Comparison of ENCODE assay signal across 10 cellular contexts in the genomic region with DNA sequence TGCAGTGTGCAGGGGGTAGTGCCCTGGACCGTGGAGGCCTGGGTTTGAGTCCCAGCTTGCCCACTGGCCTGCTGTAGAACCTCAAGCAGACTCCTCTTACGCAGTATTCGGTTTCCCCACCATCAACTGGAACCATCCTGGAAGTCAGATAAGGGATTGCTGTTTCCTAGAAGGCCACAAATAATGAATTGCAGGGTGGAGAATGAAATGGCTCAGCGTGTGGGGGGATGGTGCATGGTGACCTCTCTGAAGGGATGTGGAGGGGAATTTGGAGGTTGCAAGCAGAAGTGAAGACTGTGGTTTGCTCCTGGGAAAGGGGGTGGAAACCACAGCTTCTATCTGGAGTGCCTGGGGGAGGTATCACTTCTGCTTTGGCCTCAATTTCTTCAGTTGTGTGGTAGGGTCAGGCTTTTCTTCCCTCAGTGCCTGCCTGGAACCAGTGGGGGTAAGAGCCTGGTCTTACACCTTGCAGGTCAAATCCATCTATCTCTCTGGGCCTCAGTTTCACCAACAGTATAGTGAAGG. TPM values are rescaled to one million over a fixed set of nuclear protein-coding genes. Genes with fewer than 3 reads are reported as not detected.
DNase-seq lines count a peak whose midpoint lies in the region; ATAC-seq, FAIRE-seq and TF ChIP-seq lines count a peak whose summit lies in the region.
"Had no signal": no experiment of that assay in that cellular context is flagged by ENCODE, and none has a peak within 500 bp of the region (broad histone marks: within the 10 kb centered on the region; RNA-seq: fewer than 3 reads in every experiment).

No MANE protein-coding gene starts in this region.

- peaks cover 60% of the 10 kb centered on the region for H3K4me1 Mint-ChIP-seq in activated T-helper 1 cell treated with anti-CD3 and anti-CD28 coated beads, Interleukin-12 subunit alpha, Interleukin-12 subunit beta, Interleukin-2, Interleukin-4 antibody, amounts not matched to agents 30 ng/mL and 10 ng/mL and 1 ng/mL, durations not matched to agents 14 hours and 24 hours and 36 hours (ENCODE audit: low read depth)
- H3K4me1 Mint-ChIP-seq in stimulated activated memory B cell treated with anti-CD40 and anti-IgM and Interleukin-4, amounts not matched to agents 10 μg/mL and 1 μg/mL and 100 μg/mL, for 72 hours = peaks cover 90% of the 10 kb centered on the region

- FAIRE-seq in GM12891 (lab: Jason Lieb, UNC) = peak; percentile 96
- FAIRE-seq: endometrium had no signal

- H3K27ac Mint-ChIP-seq in activated T-helper 1 cell treated with anti-CD3 and anti-CD28 coated beads, Interleukin-12 subunit alpha, Interleukin-12 subunit beta, Interleukin-2, Interleukin-4 antibody, amounts not matched to agents 30 ng/mL and 10 ng/mL and 1 ng/mL, durations not matched to agents 14 hours and 24 hours and 36 hours = peak overlapping the region; percentile 81
- H3K27ac Mint-ChIP-seq in stimulated activated memory B cell treated with anti-CD40 and anti-IgM and Interleukin-4, amounts not matched to agents 10 μg/mL and 1 μg/mL and 100 μg/mL, for 72 hours = peak overlapping the region; percentile 66

- intact Hi-C loops in activated T-helper 1 cell treated with anti-CD3 and anti-CD28 coated beads, Interleukin-12 subunit alpha, Interleukin-12 subunit beta, Interleukin-2, Interleukin-4 antibody, amounts not matched to agents 30 ng/mL and 10 ng/mL and 1 ng/mL, durations not matched to agents 14 hours and 24 hours and 36 hours (cut with micrococcal nuclease) = loop anchor here (1.0 kb wide), 1 partner anchor 8 kb away; a partner anchor contains a TSS

- H3K27me3 Mint-ChIP-seq in activated T-helper 1 cell treated with anti-CD3 and anti-CD28 coated beads, Interleukin-12 subunit alpha, Interleukin-12 subunit beta, Interleukin-2, Interleukin-4 antibody, amounts not matched to agents 30 ng/mL and 10 ng/mL and 1 ng/mL, durations not matched to agents 14 hours and 24 hours and 36 hours (ENCODE audit: insufficient read depth) = no peaks in the 10 kb centered on the region
- H3K27me3 Mint-ChIP-seq in stimulated activated memory B cell treated with anti-CD40 and anti-IgM and Interleukin-4, amounts not matched to agents 10 μg/mL and 1 μg/mL and 100 μg/mL, for 72 hours = no peaks in the 10 kb centered on the region

- ATAC-seq in GM21367 (IDR thresholded peaks at IDR 0.05; ENCODE audit: unreplicated experiment) = peak; percentile 69
- ATAC-seq in HG03469 (IDR thresholded peaks at IDR 0.05; ENCODE audit: unreplicated experiment) = peak; percentile 72
- peak; percentile 91 for ATAC-seq in stimulated activated memory B cell treated with anti-CD40 and anti-IgM and Interleukin-4, amounts not matched to agents 10 μg/mL and 1 μg/mL and 100 μg/mL, for 72 hours

- peak overlapping the region; percentile 75 for H3K4me3 Mint-ChIP-seq in activated T-helper 1 cell treated with anti-CD3 and anti-CD28 coated beads, Interleukin-12 subunit alpha, Interleukin-12 subunit beta, Interleukin-2, Interleukin-4 antibody, amounts not matched to agents 30 ng/mL and 10 ng/mL and 1 ng/mL, durations not matched to agents 14 hours and 24 hours and 36 hours
- peak overlapping the region; percentile 76 for H3K4me3 Mint-ChIP-seq in stimulated activated memory B cell treated with anti-CD40 and anti-IgM and Interleukin-4, amounts not matched to agents 10 μg/mL and 1 μg/mL and 100 μg/mL, for 72 hours

- peak; percentile 97 for TF ChIP-seq POLR2A in GM12891 (IDR thresholded peaks at IDR 0.05; ENCODE audit: low read depth, low read length)

- DNase-seq in GM12891 (ENCODE audit: insufficient read length, low spot score) = no peak
- DNase-seq in activated T-helper 1 cell treated with anti-CD3 and anti-CD28 coated beads, Interleukin-12 subunit alpha, Interleukin-12 subunit beta, Interleukin-2, Interleukin-4 antibody, amounts not matched to agents 30 ng/mL and 10 ng/mL and 1 ng/mL, durations not matched to agents 14 hours and 24 hours and 36 hours (ENCODE audit: low spot score) = no peak
- DNase-seq in SHP77 (lab: John Stamatoyannopoulos, UW) = no peak
- no peak for DNase-seq in GM19238 (ENCODE audit: insufficient read length, low spot score)
- no peak for DNase-seq in NCI-H2227 (lab: John Stamatoyannopoulos, UW; ENCODE audit: unreplicated experiment)

- peaks cover under 1% of the 10 kb centered on the region for H3K36me3 Mint-ChIP-seq in activated T-helper 1 cell treated with anti-CD3 and anti-CD28 coated beads, Interleukin-12 subunit alpha, Interleukin-12 subunit beta, Interleukin-2, Interleukin-4 antibody, amounts not matched to agents 30 ng/mL and 10 ng/mL and 1 ng/mL, durations not matched to agents 14 hours and 24 hours and 36 hours (ENCODE audit: low read depth)
- peaks cover 14% of the 10 kb centered on the region for H3K36me3 Mint-ChIP-seq in stimulated activated memory B cell treated with anti-CD40 and anti-IgM and Interleukin-4, amounts not matched to agents 10 μg/mL and 1 μg/mL and 100 μg/mL, for 72 hours

- H3K9me3 Mint-ChIP-seq in activated T-helper 1 cell treated with anti-CD3 and anti-CD28 coated beads, Interleukin-12 subunit alpha, Interleukin-12 subunit beta, Interleukin-2, Interleukin-4 antibody, amounts not matched to agents 30 ng/mL and 10 ng/mL and 1 ng/mL, durations not matched to agents 14 hours and 24 hours and 36 hours = no peaks in the 10 kb centered on the region
- H3K9me3 Mint-ChIP-seq in stimulated activated memory B cell treated with anti-CD40 and anti-IgM and Interleukin-4, amounts not matched to agents 10 μg/mL and 1 μg/mL and 100 μg/mL, for 72 hours = no peaks in the 10 kb centered on the region

TF ChIP-seq in GM12891, 5 proteins besides CTCF, POLR2A, EP300 and RAD21:
- TF ChIP-seq TAF1 (IDR thresholded peaks at IDR 0.05; ENCODE audit: low read depth, low read length) = peak; percentile 92
- peak; percentile 98 for TF ChIP-seq POU2F2 (IDR thresholded peaks at IDR 0.05; ENCODE audit: low read depth, low read length)
- TF ChIP-seq SPI1 (IDR thresholded peaks at IDR 0.05; ENCODE audit: low read depth, low read length) = peak; percentile 100
- peak; percentile 98 for TF ChIP-seq POLR2AphosphoS5 (IDR thresholded peaks at IDR 0.05; ENCODE audit: low read depth, low read length)
- peak; percentile 32 for TF ChIP-seq PAX5 (IDR thresholded peaks at IDR 0.05; ENCODE audit: insufficient read depth, low read length, severe bottlenecking)

RNA-seq across cellular contexts. Expression of a gene that starts 1.7 kb away (rescaled TPM):
- 58.0 TPM for polyA plus RNA-seq in GM12891 (2012; ENCODE audit: low read depth, missing spikeins)
- total RNA-seq in activated T-helper 1 cell treated with anti-CD3 and anti-CD28 coated beads, Interleukin-12 subunit alpha, Interleukin-12 subunit beta, Interleukin-2, Interleukin-4 antibody, amounts not matched to agents 30 ng/mL and 10 ng/mL and 1 ng/mL, durations not matched to agents 14 hours and 24 hours and 36 hours = 5.8 and 7.4 TPM in 2 replicates
- total RNA-seq: LHCN-M2 had no signal

RNA-seq across cellular contexts. Expression of a gene that starts 7.8 kb away (rescaled TPM):
- 7.6 TPM for polyA plus RNA-seq in GM12891 (2012; ENCODE audit: low read depth, missing spikeins)
- total RNA-seq in activated T-helper 1 cell treated with anti-CD3 and anti-CD28 coated beads, Interleukin-12 subunit alpha, Interleukin-12 subunit beta, Interleukin-2, Interleukin-4 antibody, amounts not matched to agents 30 ng/mL and 10 ng/mL and 1 ng/mL, durations not matched to agents 14 hours and 24 hours and 36 hours = 5.7 and 7.3 TPM in 2 replicates

RNA-seq across cellular contexts. Expression of a gene that starts 57.9 kb away (rescaled TPM):
- polyA plus RNA-seq in GM12891 (2012; ENCODE audit: low read depth, missing spikeins) = 7.8 TPM
- total RNA-seq in activated T-helper 1 cell treated with anti-CD3 and anti-CD28 coated beads, Interleukin-12 subunit alpha, Interleukin-12 subunit beta, Interleukin-2, Interleukin-4 antibody, amounts not matched to agents 30 ng/mL and 10 ng/mL and 1 ng/mL, durations not matched to agents 14 hours and 24 hours and 36 hours = 4.4 and 4.9 TPM in 2 replicates
